In genomic region chr12:58920956-58921861, GRCh38 we compare ENCODE assay signal across 1 cellular context.
TF ChIP-seq lines count a peak whose summit lies in the region.

No MANE protein-coding gene starts in this region.

TF ChIP-seq in HepG2, 621 proteins besides CTCF, POLR2A, EP300 and RAD21 (continued from another document and continues in another):
- TF ChIP-seq ZNF232 (CRISPR knock-in tag; IDR thresholded peaks at IDR 0.05; ENCODE audit: borderline replicate concordance): no peak
- no peak for TF ChIP-seq ZNF225 (CRISPR knock-in tag; IDR thresholded peaks at IDR 0.05)
- no peak for TF ChIP-seq RNF2 (conservative IDR thresholded peaks at IDR 0.05; ENCODE audit: low read depth)
- TF ChIP-seq ATF5 (CRISPR knock-in tag; IDR thresholded peaks at IDR 0.05; ENCODE audit: low read depth): no peak
- no peak for TF ChIP-seq ZNF484 (CRISPR knock-in tag; IDR thresholded peaks at IDR 0.05; ENCODE audit: borderline replicate concordance, low read depth)
- TF ChIP-seq MYC (CRISPR knock-in tag; IDR thresholded peaks at IDR 0.05; ENCODE audit: borderline replicate concordance): no peak
- TF ChIP-seq MEIS1 (CRISPR knock-in tag; IDR thresholded peaks at IDR 0.05; ENCODE audit: borderline replicate concordance): no peak
- TF ChIP-seq ZSCAN12 (CRISPR knock-in tag; IDR thresholded peaks at IDR 0.05): no peak
- no peak for TF ChIP-seq KIAA2018 (CRISPR knock-in tag; IDR thresholded peaks at IDR 0.05; ENCODE audit: borderline replicate concordance)
- TF ChIP-seq ZMYM4 (CRISPR knock-in tag; IDR thresholded peaks at IDR 0.05): 0 out of 2 replicates have a peak, but pooled peaks have one; percentile 24
- TF ChIP-seq MTF2 (CRISPR knock-in tag; IDR thresholded peaks at IDR 0.05; ENCODE audit: borderline replicate concordance): no peak
- TF ChIP-seq ZNF124 (CRISPR knock-in tag; IDR thresholded peaks at IDR 0.05): no peak
- no peak for TF ChIP-seq MTF1 (CRISPR knock-in tag; IDR thresholded peaks at IDR 0.05)
- TF ChIP-seq TBX3 (IDR thresholded peaks at IDR 0.05; ENCODE audit: borderline replicate concordance): no peak
- no peak for TF ChIP-seq YEATS4 (CRISPR knock-in tag; IDR thresholded peaks at IDR 0.05; ENCODE audit: borderline replicate concordance)
- TF ChIP-seq ARID2 (CRISPR knock-in tag; IDR thresholded peaks at IDR 0.05; ENCODE audit: borderline replicate concordance): no peak
- no peak for TF ChIP-seq MYNN (CRISPR knock-in tag; IDR thresholded peaks at IDR 0.05; ENCODE audit: low read depth)
- peak; percentile 26; the same call in 1 of the 2 replicates for TF ChIP-seq TCF7 (IDR thresholded peaks at IDR 0.05; ENCODE audit: low read depth)
- no peak for TF ChIP-seq ZFYVE20 (CRISPR knock-in tag; IDR thresholded peaks at IDR 0.05; ENCODE audit: borderline replicate concordance, low read depth)
- TF ChIP-seq ZNF660 (CRISPR knock-in tag; IDR thresholded peaks at IDR 0.05; ENCODE audit: borderline replicate concordance, low read depth): no peak
- no peak for TF ChIP-seq HOMEZ (CRISPR knock-in tag; IDR thresholded peaks at IDR 0.05; ENCODE audit: low read depth)
- TF ChIP-seq TMF1 (CRISPR knock-in tag; IDR thresholded peaks at IDR 0.05; ENCODE audit: low read depth): no peak
- TF ChIP-seq ZGPAT (CRISPR knock-in tag; IDR thresholded peaks at IDR 0.05): no peak
- TF ChIP-seq YY1 (IDR thresholded peaks at IDR 0.05; ENCODE audit: insufficient read depth, insufficient replicate concordance, low read depth, low read length): no peak
- TF ChIP-seq SMARCC2 (IDR thresholded peaks at IDR 0.05): no peak
- no peak for TF ChIP-seq ZNF326 (CRISPR knock-in tag; IDR thresholded peaks at IDR 0.05; ENCODE audit: borderline replicate concordance)
- TF ChIP-seq TEAD2 (CRISPR knock-in tag; IDR thresholded peaks at IDR 0.05): no peak
- no peak for TF ChIP-seq GPBP1L1 (CRISPR knock-in tag; IDR thresholded peaks at IDR 0.05)
- TF ChIP-seq ZNF784 (CRISPR knock-in tag; IDR thresholded peaks at IDR 0.05; ENCODE audit: borderline replicate concordance): no peak
- TF ChIP-seq ZNF446 (CRISPR knock-in tag; IDR thresholded peaks at IDR 0.05): no peak
- TF ChIP-seq CENPT (CRISPR knock-in tag; IDR thresholded peaks at IDR 0.05; ENCODE audit: low read depth): no peak
- no peak for TF ChIP-seq TFAP4 (IDR thresholded peaks at IDR 0.05; ENCODE audit: borderline replicate concordance, low read depth)
- no peak for TF ChIP-seq DZIP1 (CRISPR knock-in tag; IDR thresholded peaks at IDR 0.05)
- TF ChIP-seq PBX3 (CRISPR knock-in tag; IDR thresholded peaks at IDR 0.05; ENCODE audit: borderline replicate concordance): no peak
- TF ChIP-seq SCMH1 (CRISPR knock-in tag; IDR thresholded peaks at IDR 0.05; ENCODE audit: borderline replicate concordance): no peak
